In the genomic region with DNA sequence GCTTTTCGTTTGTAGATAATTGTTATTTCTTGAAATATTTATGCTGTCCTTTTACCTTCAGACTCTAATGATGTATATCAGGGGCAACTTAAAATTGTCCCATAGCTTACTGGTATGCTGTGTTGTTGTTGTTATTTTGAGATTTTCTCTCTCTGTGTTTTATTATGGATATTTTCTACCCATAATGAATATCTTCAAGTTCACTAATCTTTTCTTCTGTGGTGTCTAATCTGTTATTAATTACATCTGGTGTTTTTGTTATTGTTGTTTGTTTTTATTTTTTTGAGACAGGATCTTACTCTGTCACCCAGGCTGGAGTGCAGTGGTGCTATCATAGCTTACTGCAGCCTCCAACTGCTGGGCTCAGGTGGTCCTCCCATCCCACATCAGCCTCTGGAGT, we compare ENCODE assay signal across 4 cellular contexts.
"Had no signal": no experiment of that assay in that cellular context is flagged by ENCODE, and none has a peak within 500 bp of the region (broad histone marks: within the 10 kb centered on the region; RNA-seq: fewer than 3 reads in every experiment).

No MANE protein-coding gene starts in this region.

- H3K4me1 Mint-ChIP-seq: GM23338, H9 had no signal

- DNase-seq: H9, HCEC 1CT, IMR-90 had no signal

- H3K4me3 Mint-ChIP-seq: GM23338, H9 had no signal

- ATAC-seq: GM23338 had no signal

- H3K4me2 ChIP-seq: GM23338 had no signal

- H3K27ac Mint-ChIP-seq: GM23338, H9 had no signal

- H3K4me3 ChIP-seq: GM23338 had no signal

- H2AFZ ChIP-seq: GM23338 had no signal

- H3K9me3 Mint-ChIP-seq: GM23338, H9 had no signal
